1 cellular context compared by ENCODE assay signal in genomic region chr3:38038447-38038911, GRCh38.
TF ChIP-seq lines count a peak whose summit lies in the region.

No MANE protein-coding gene starts in this region.

TF ChIP-seq in endothelial cell of umbilical vein, 7 proteins besides CTCF, POLR2A, EP300 and RAD21:
- TF ChIP-seq MAX (IDR thresholded peaks at IDR 0.05; ENCODE audit: insufficient read depth, insufficient read length) (no peak), MYC (IDR thresholded peaks at IDR 0.05; ENCODE audit: low read depth, low read length) (no peak), POLR2AphosphoS5 (IDR thresholded peaks at IDR 0.05; ENCODE audit: insufficient read depth, low read depth, low read length) (no peak), GATA2 (IDR thresholded peaks at IDR 0.05; ENCODE audit: insufficient read depth, insufficient read length, low read depth, low read length) (no peak), FOS (IDR thresholded peaks at IDR 0.05; ENCODE audit: borderline replicate concordance, insufficient read depth, low read length) (no peak), EZH2 (IDR thresholded peaks at IDR 0.05; ENCODE audit: borderline replicate concordance, low read depth, low read length, severe bottlenecking) (no peak), JUN (IDR thresholded peaks at IDR 0.05; ENCODE audit: borderline replicate concordance, insufficient read depth, insufficient read length, low read depth) (no peak)
